In genomic region chrX:153727108-153727931, GRCh38 we compare ENCODE assay signal across 6 cellular contexts. TPM values are rescaled to one million over a fixed set of nuclear protein-coding genes. Genes with fewer than 3 reads are reported as not detected.
DNase-seq lines count a peak whose midpoint lies in the region; ATAC-seq and TF ChIP-seq lines count a peak whose summit lies in the region.

No MANE protein-coding gene starts in this region.

- peak overlapping the region; percentile 66 for H3K4me3 Mint-ChIP-seq in T-helper 1 cell treated with Interleukin-12 subunit alpha and Interleukin-12 subunit beta and Interleukin-4 antibody, amounts not matched to agents 30 μg/mL and 1 μg/mL, for 36 hours
- H3K4me3 Mint-ChIP-seq in brain: peak overlapping the region; percentile 45 to 77 (median 69)
- H3K4me3 Mint-ChIP-seq in natural killer cell treated with Interleukin-12 subunit alpha and Interleukin-12 subunit beta and Interleukin-15 and Interleukin-18, amount 100 ng/mL, for 72 hours: peak overlapping the region; percentile 75

- TF ChIP-seq CTCF in brain (conservative IDR thresholded peaks at IDR 0.05): no peak

- H3K9me3 Mint-ChIP-seq in T-helper 1 cell treated with Interleukin-12 subunit alpha and Interleukin-12 subunit beta and Interleukin-4 antibody, amounts not matched to agents 30 μg/mL and 1 μg/mL, for 36 hours: peaks cover 9% of the 10 kb centered on the region
- H3K9me3 Mint-ChIP-seq in brain: peaks cover 4 to 47% (median 10%) of the 10 kb centered on the region in 5 experiments
- H3K9me3 Mint-ChIP-seq in natural killer cell treated with Interleukin-12 subunit alpha and Interleukin-12 subunit beta and Interleukin-15 and Interleukin-18, amount 100 ng/mL, for 72 hours: peaks cover 6% of the 10 kb centered on the region

- H3K36me3 Mint-ChIP-seq in T-helper 1 cell treated with Interleukin-12 subunit alpha and Interleukin-12 subunit beta and Interleukin-4 antibody, amounts not matched to agents 30 μg/mL and 1 μg/mL, for 36 hours (ENCODE audit: low read depth): peaks cover 21% of the 10 kb centered on the region
- peaks cover 22% of the 10 kb centered on the region for H3K36me3 Mint-ChIP-seq in brain
- peaks cover 15% of the 10 kb centered on the region for H3K36me3 Mint-ChIP-seq in natural killer cell treated with Interleukin-12 subunit alpha and Interleukin-12 subunit beta and Interleukin-15 and Interleukin-18, amount 100 ng/mL, for 72 hours

- no peaks in the 10 kb centered on the region for H3K27me3 Mint-ChIP-seq in T-helper 1 cell treated with Interleukin-12 subunit alpha and Interleukin-12 subunit beta and Interleukin-4 antibody, amounts not matched to agents 30 μg/mL and 1 μg/mL, for 36 hours (ENCODE audit: low read depth)
- peaks cover 3% of the 10 kb centered on the region for H3K27me3 Mint-ChIP-seq in brain
- H3K27me3 Mint-ChIP-seq in natural killer cell treated with Interleukin-12 subunit alpha and Interleukin-12 subunit beta and Interleukin-15 and Interleukin-18, amount 100 ng/mL, for 72 hours: peaks cover 0 to 3% of the 10 kb centered on the region in 2 donors

- ATAC-seq in natural killer cell treated with Interleukin-12 subunit alpha and Interleukin-12 subunit beta and Interleukin-15 and Interleukin-18, amount 100 ng/mL, for 72 hours: no peak
- ATAC-seq in HG02759 (IDR thresholded peaks at IDR 0.05; ENCODE audit: unreplicated experiment) (no peak), GM19035 (IDR thresholded peaks at IDR 0.05; ENCODE audit: unreplicated experiment) (no peak)

- H3K27ac Mint-ChIP-seq in T-helper 1 cell treated with Interleukin-12 subunit alpha and Interleukin-12 subunit beta and Interleukin-4 antibody, amounts not matched to agents 30 μg/mL and 1 μg/mL, for 36 hours: peak overlapping the region; percentile 76
- peak overlapping the region; percentile 1 to 96 (median 92) for H3K27ac Mint-ChIP-seq in brain
- peak overlapping the region; percentile 60 to 84 for H3K27ac Mint-ChIP-seq in natural killer cell treated with Interleukin-12 subunit alpha and Interleukin-12 subunit beta and Interleukin-15 and Interleukin-18, amount 100 ng/mL, for 72 hours

- H3K4me1 Mint-ChIP-seq in T-helper 1 cell treated with Interleukin-12 subunit alpha and Interleukin-12 subunit beta and Interleukin-4 antibody, amounts not matched to agents 30 μg/mL and 1 μg/mL, for 36 hours (ENCODE audit: low read depth): peaks cover 24% of the 10 kb centered on the region
- H3K4me1 Mint-ChIP-seq in brain: peaks cover 20% of the 10 kb centered on the region
- H3K4me1 Mint-ChIP-seq in natural killer cell treated with Interleukin-12 subunit alpha and Interleukin-12 subunit beta and Interleukin-15 and Interleukin-18, amount 100 ng/mL, for 72 hours (ENCODE audit: low read depth in 2 of 2): peaks cover 22 to 31% of the 10 kb centered on the region in 2 donors

- DNase-seq in T-helper 1 cell: no peak
- no peak for DNase-seq in natural killer cell treated with Interleukin-12 subunit alpha and Interleukin-12 subunit beta and Interleukin-15 and Interleukin-18, amount 100 ng/mL, for 72 hours (ENCODE audit: low spot score)

RNA-seq across cellular contexts. Expression of gene ABCD1, which starts 2.7 kb away (rescaled TPM):
- polyA plus RNA-seq in brain (ENCODE audit: insufficient read depth, low read depth, low replicate concordance): 9.2 TPM
- total RNA-seq in natural killer cell treated with Interleukin-12 subunit alpha and Interleukin-12 subunit beta and Interleukin-15 and Interleukin-18, amount 100 ng/mL, for 72 hours: 10 to 100 TPM in 1 of 2 donors, 1 to 10 TPM in 1; 7.4 to 12.2 TPM

RNA-seq across cellular contexts. Expression of gene BCAP31, which starts 3.1 kb away (rescaled TPM):
- 284 TPM for polyA plus RNA-seq in brain (ENCODE audit: insufficient read depth, low read depth, low replicate concordance)
- total RNA-seq in natural killer cell treated with Interleukin-12 subunit alpha and Interleukin-12 subunit beta and Interleukin-15 and Interleukin-18, amount 100 ng/mL, for 72 hours: 100 to 1,000 TPM; 156 to 159 TPM

RNA-seq across cellular contexts. Expression of gene PLXNB3, which starts 36.7 kb away (rescaled TPM):
- polyA plus RNA-seq in brain (ENCODE audit: insufficient read depth, low read depth, low replicate concordance): 38.0 TPM
- 1 to 10 TPM in 1 of 2 donors, under 1 TPM in 1; 0.48 to 2.4 TPM for total RNA-seq in natural killer cell treated with Interleukin-12 subunit alpha and Interleukin-12 subunit beta and Interleukin-15 and Interleukin-18, amount 100 ng/mL, for 72 hours

RNA-seq across cellular contexts. Expression of gene SLC6A8, which starts 39.6 kb away (rescaled TPM):
- 80.5 TPM for polyA plus RNA-seq in brain (ENCODE audit: insufficient read depth, low read depth, low replicate concordance)
- 1 to 10 TPM; 2.3 to 4.1 TPM for total RNA-seq in natural killer cell treated with Interleukin-12 subunit alpha and Interleukin-12 subunit beta and Interleukin-15 and Interleukin-18, amount 100 ng/mL, for 72 hours

RNA-seq across cellular contexts. Expression of gene SRPK3, which starts 53.5 kb away (rescaled TPM):
- polyA plus RNA-seq in brain (ENCODE audit: insufficient read depth, low read depth, low replicate concordance): 15.6 TPM
- not detected for total RNA-seq in natural killer cell treated with Interleukin-12 subunit alpha and Interleukin-12 subunit beta and Interleukin-15 and Interleukin-18, amount 100 ng/mL, for 72 hours
